11 cellular contexts compared by ENCODE assay signal in genomic region chr17:77100009-77100408, GRCh38. TPM values are rescaled to one million over a fixed set of nuclear protein-coding genes. Genes with fewer than 3 reads are reported as not detected.
DNase-seq lines count a peak whose midpoint lies in the region; ATAC-seq and TF ChIP-seq lines count a peak whose summit lies in the region.
"Had no signal": no experiment of that assay in that cellular context is flagged by ENCODE, and none has a peak within 500 bp of the region (broad histone marks: within the 10 kb centered on the region; RNA-seq: fewer than 3 reads in every experiment).

No MANE protein-coding gene starts in this region.

- no peak for TF ChIP-seq CTCF in colonic mucosa (IDR thresholded peaks at IDR 0.05)
- no peak for TF ChIP-seq CTCF in suprapubic skin (IDR thresholded peaks at IDR 0.05)

- H3K4me1 ChIP-seq in colonic mucosa (no peaks in the 10 kb centered on the region), suprapubic skin (peaks cover 53% of the 10 kb centered on the region)

- H3K36me3 ChIP-seq in colonic mucosa, result no peaks in the 10 kb centered on the region
- peaks cover 7% of the 10 kb centered on the region for H3K36me3 ChIP-seq in suprapubic skin

- peak; percentile 99 for DNase-seq in MV-4-11 (lab: John Stamatoyannopoulos, UW)
- peak; percentile 53 for DNase-seq in colonic mucosa
- no peak for DNase-seq in memory B cell (ENCODE audit: low spot score in 2 of 2)
- DNase-seq in suprapubic skin (ENCODE audit: low spot score in 2 of 2), result peak; percentile 77 to 83
- no peak for DNase-seq in HuH-7.5 (ENCODE audit: low spot score)
- no peak for DNase-seq in SK-N-DZ (ENCODE audit: low spot score)
- DNase-seq in NCI-H1092 (lab: John Stamatoyannopoulos, UW), result no peak
- DNase-seq: activated CD8-positive, alpha-beta memory T cell treated with anti-CD3 and anti-CD28 coated beads, Interleukin-2, amount 10 ng/mL, durations not matched to agents 7 days and 5 days; NCI-H1417 treated with DMSO at 0.1 percent for 48 hours; SIG-M5 had no signal

- peaks cover 8% of the 10 kb centered on the region for H3K4me1 Mint-ChIP-seq in memory B cell

- H3K27ac ChIP-seq in colonic mucosa, result peak overlapping the region; percentile 24
- peak overlapping the region; percentile 39 for H3K27ac ChIP-seq in suprapubic skin

- no peak overlapping the region for H3K4me3 Mint-ChIP-seq in memory B cell
- H3K4me3 Mint-ChIP-seq: activated CD8-positive, alpha-beta memory T cell treated with anti-CD3 and anti-CD28 coated beads, Interleukin-2, amount 10 ng/mL, durations not matched to agents 7 days and 5 days had no signal

- ATAC-seq in memory B cell (ENCODE audit: low read depth) (no peak), HG02763 (IDR thresholded peaks at IDR 0.05; ENCODE audit: unreplicated experiment) (no peak)
- ATAC-seq: activated CD8-positive, alpha-beta memory T cell treated with anti-CD3 and anti-CD28 coated beads, Interleukin-2, amount 10 ng/mL, durations not matched to agents 7 days and 5 days had no signal

- H3K9me3 ChIP-seq in colonic mucosa (no peaks in the 10 kb centered on the region), suprapubic skin (no peaks in the 10 kb centered on the region)

- no peaks in the 10 kb centered on the region for H3K27me3 ChIP-seq in colonic mucosa
- no peaks in the 10 kb centered on the region for H3K27me3 ChIP-seq in suprapubic skin

- no peaks in the 10 kb centered on the region for H3K27me3 Mint-ChIP-seq in memory B cell
- H3K27me3 Mint-ChIP-seq: activated CD8-positive, alpha-beta memory T cell treated with anti-CD3 and anti-CD28 coated beads, Interleukin-2, amount 10 ng/mL, durations not matched to agents 7 days and 5 days had no signal

- no peak for TF ChIP-seq EP300 in suprapubic skin (IDR thresholded peaks at IDR 0.05)

- peak overlapping the region; percentile 59 for H3K27ac Mint-ChIP-seq in memory B cell

- H3K9ac ChIP-seq in colonic mucosa (ENCODE audit: low read depth in 2 of 2, low read length in 2 of 2), result no peak overlapping the region

- 82% methylated on average over 15 of the region's 15 CpGs for WGBS in suprapubic skin

- H3K36me3 Mint-ChIP-seq in memory B cell, result peaks cover 8% of the 10 kb centered on the region

- no peak overlapping the region for H3K4me3 ChIP-seq in colonic mucosa
- no peak overlapping the region for H3K4me3 ChIP-seq in suprapubic skin

- intact Hi-C loops in colonic mucosa (cut with DNase I), result no loop called here

- no peaks in the 10 kb centered on the region for H3K9me3 Mint-ChIP-seq in memory B cell

- TF ChIP-seq POLR2A in suprapubic skin (IDR thresholded peaks at IDR 0.05), result no peak

RNA-seq across cellular contexts. Expression of gene SEC14L1, which starts 40.8 kb away (rescaled TPM):
- total RNA-seq in colonic mucosa (10 to 100 TPM; 31.0 to 38.8 TPM), suprapubic skin (10 to 100 TPM; 35.5 to 87.3 (median 51.6) TPM)
- polyA plus RNA-seq in SK-N-DZ (2014; cell fraction: cytosol; rRNA removed), result 17.1 and 19.5 TPM in 2 replicates
- polyA plus RNA-seq in SK-N-DZ (2014; cell fraction: nucleus; rRNA removed), result 11.7 and 21.8 TPM in 2 replicates

Comparison
In these comparisons a context has a peak if more than half of its experiments do, and no peak if none do; other contexts are left out.
1. DNase-seq: peak in MV-4-11 (single experiment), colonic mucosa (single experiment) and suprapubic skin (2 of 2); none in memory B cell (0 of 2), HuH-7.5 (single experiment), SK-N-DZ (single experiment) and NCI-H1092 (single experiment).